Comparison of ENCODE assay signal across 1 cellular context in genomic region chr3:178525180-178525704, GRCh38.
TF ChIP-seq lines count a peak whose summit lies in the region.

No MANE protein-coding gene starts in this region.

TF ChIP-seq in K562, 482 proteins besides CTCF, POLR2A, EP300 and RAD21:
- TF ChIP-seq POLR3A (IDR thresholded peaks at IDR 0.05; ENCODE audit: borderline replicate concordance, extremely low read depth, insufficient read depth, insufficient read length) (no peak), MAFG (tag; conservative IDR thresholded peaks at IDR 0.05) (peak; percentile 88), NFE2L1 (tag; IDR thresholded peaks at IDR 0.05; ENCODE audit: borderline replicate concordance, low read depth) (peak; percentile 32; the same call in 1 of the 2 replicates), MAFK (IDR thresholded peaks at IDR 0.05; ENCODE audit: low read length) (peak; percentile 79), ZBTB26 (CRISPR knock-in tag; IDR thresholded peaks at IDR 0.05) (no peak), ZNF316 (IDR thresholded peaks at IDR 0.05) (peak; percentile 86), PTBP1 (IDR thresholded peaks at IDR 0.05; ENCODE audit: low read depth, low read length) (no peak), CHCHD3 (CRISPR knock-in tag; IDR thresholded peaks at IDR 0.05) (no peak), TFAP4 (CRISPR knock-in tag; IDR thresholded peaks at IDR 0.05; ENCODE audit: borderline replicate concordance) (no peak), C11orf30 (IDR thresholded peaks at IDR 0.05; ENCODE audit: low read depth) (peak; percentile 80), MAFF (IDR thresholded peaks at IDR 0.05; ENCODE audit: low read length) (peak; percentile 84), NR1H2 (CRISPR knock-in tag; IDR thresholded peaks at IDR 0.05) (no peak)
